Comparison of ENCODE assay signal across 14 cellular contexts in genomic region chr15:96262497-96263268, GRCh38.
"Had no signal": no experiment of that assay in that cellular context is flagged by ENCODE, and none has a peak within 500 bp of the region (broad histone marks: within the 10 kb centered on the region; RNA-seq: fewer than 3 reads in every experiment).

No MANE protein-coding gene starts in this region.

- H3K9me3 ChIP-seq: ascending aorta, heart right ventricle, left ventricle myocardium inferior, neutrophil had no signal

- DNase-seq: activated CD4-positive, alpha-beta T cell treated with anti-CD3 and anti-CD28 coated beads for 48 hours; activated naive CD4-positive, alpha-beta T cell treated with Interleukin-2 at 50 U/mL for 16 hours; activated naive CD8-positive, alpha-beta T cell treated with anti-CD3 and anti-CD28 coated beads, Interleukin-2, amount 50 U/mL, for 24 hours; foreskin melanocyte; heart right ventricle; islet precursor cell; left ventricle myocardium inferior; mesendoderm; stimulated activated CD4-positive, alpha-beta T cell treated with anti-CD3 and anti-CD28 coated beads, Interleukin-4, amount 100 ng/mL, for 1 hour; stimulated activated CD8-positive, alpha-beta memory T cell treated with anti-CD3 and anti-CD28 coated beads, Interleukin-4, amount 100 ng/mL, for 48 hours; T-cell; WERI-Rb-1 had no signal

- ATAC-seq: activated naive CD8-positive, alpha-beta T cell treated with anti-CD3 and anti-CD28 coated beads, Interleukin-2, amount 50 U/mL, for 24 hours; heart right ventricle; T-cell had no signal

- H3K27me3 ChIP-seq: ascending aorta, heart right ventricle, neutrophil had no signal

- H3K36me3 ChIP-seq: heart right ventricle, left ventricle myocardium inferior, neutrophil, WERI-Rb-1 had no signal

- H3K4me3 ChIP-seq: ascending aorta, heart right ventricle, left ventricle myocardium inferior had no signal

- H3K4me1 ChIP-seq: ascending aorta, heart right ventricle, left ventricle myocardium inferior had no signal

- H3K27ac ChIP-seq: ascending aorta, heart right ventricle, left ventricle myocardium inferior, neutrophil, WERI-Rb-1 had no signal
